Comparison of ENCODE assay signal across 1 cellular context in genomic region chr4:52824603-52825310, GRCh38.
TF ChIP-seq lines count a peak whose summit lies in the region.

No MANE protein-coding gene starts in this region.

TF ChIP-seq in HepG2, 621 proteins besides CTCF, POLR2A, EP300 and RAD21 (continued from another document):
- TF ChIP-seq ZNF646 (CRISPR knock-in tag; IDR thresholded peaks at IDR 0.05), result 0 out of 2 replicates have a peak, but pooled peaks have one; percentile 17
- TF ChIP-seq ZNF609 (CRISPR knock-in tag; IDR thresholded peaks at IDR 0.05; ENCODE audit: borderline replicate concordance), result no peak
